ENCODE assay signal across 1 cellular context in the genomic region with DNA sequence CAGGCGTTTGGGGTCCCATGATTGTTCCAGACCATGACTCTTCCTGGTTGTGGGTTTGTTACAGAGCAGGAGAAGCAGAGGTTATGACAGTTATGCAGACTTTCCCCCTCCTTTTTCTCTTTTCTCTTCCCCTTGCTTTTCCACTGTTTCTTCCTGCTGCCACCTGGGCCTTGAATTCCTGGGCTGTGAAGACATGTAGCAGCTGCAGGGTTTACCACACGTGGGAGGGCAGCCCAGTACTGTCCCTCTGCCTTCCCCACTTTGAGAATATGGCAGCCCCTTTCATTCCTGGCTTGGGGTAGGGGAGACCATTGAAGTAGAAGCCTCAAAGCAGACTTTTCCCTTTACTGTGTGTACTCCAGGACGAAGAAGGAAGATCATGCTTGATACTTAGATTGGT.
TF ChIP-seq lines count a peak whose summit lies in the region.

No MANE protein-coding gene starts in this region.

TF ChIP-seq in IMR-90, 13 proteins besides CTCF, POLR2A, EP300 and RAD21:
- TF ChIP-seq NFE2L2 (IDR thresholded peaks at IDR 0.05; ENCODE audit: low read depth, low read length) (no peak), RCOR1 (IDR thresholded peaks at IDR 0.05; ENCODE audit: insufficient replicate concordance, low read length) (no peak), MAZ (IDR thresholded peaks at IDR 0.05; ENCODE audit: borderline replicate concordance, low read depth, low read length) (no peak), CHD1 (IDR thresholded peaks at IDR 0.05; ENCODE audit: low read depth, low read length) (no peak), MXI1 (IDR thresholded peaks at IDR 0.05; ENCODE audit: borderline replicate concordance, low read depth, low read length) (no peak), MAFK (IDR thresholded peaks at IDR 0.05; ENCODE audit: low read depth, low read length) (no peak), SMC3 (IDR thresholded peaks at IDR 0.05; ENCODE audit: low read depth, low read length) (no peak), CEBPB (IDR thresholded peaks at IDR 0.05; ENCODE audit: low read depth, low read length) (no peak), FOS (IDR thresholded peaks at IDR 0.05; ENCODE audit: low read depth, low read length) (no peak), USF2 (IDR thresholded peaks at IDR 0.05; ENCODE audit: low read depth, low read length) (no peak), BHLHE40 (IDR thresholded peaks at IDR 0.05; ENCODE audit: low read depth, low read length) (no peak), RFX5 (IDR thresholded peaks at IDR 0.05; ENCODE audit: low read depth, low read length) (no peak)
- TF ChIP-seq, protein P1, sequence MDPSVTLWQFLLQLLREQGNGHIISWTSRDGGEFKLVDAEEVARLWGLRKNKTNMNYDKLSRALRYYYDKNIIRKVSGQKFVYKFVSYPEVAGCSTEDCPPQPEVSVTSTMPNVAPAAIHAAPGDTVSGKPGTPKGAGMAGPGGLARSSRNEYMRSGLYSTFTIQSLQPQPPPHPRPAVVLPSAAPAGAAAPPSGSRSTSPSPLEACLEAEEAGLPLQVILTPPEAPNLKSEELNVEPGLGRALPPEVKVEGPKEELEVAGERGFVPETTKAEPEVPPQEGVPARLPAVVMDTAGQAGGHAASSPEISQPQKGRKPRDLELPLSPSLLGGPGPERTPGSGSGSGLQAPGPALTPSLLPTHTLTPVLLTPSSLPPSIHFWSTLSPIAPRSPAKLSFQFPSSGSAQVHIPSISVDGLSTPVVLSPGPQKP (IDR thresholded peaks at IDR 0.05; ENCODE audit: borderline replicate concordance, low read depth, low read length), result no peak
